In genomic region chr9:9612270-9612669, GRCh38 we compare ENCODE assay signal across 10 cellular contexts.
A peak's percentile ranks its signal among the peaks of the same experiment; 100 is the strongest.
DNase-seq lines count a peak whose midpoint lies in the region; ATAC-seq, FAIRE-seq and TF ChIP-seq lines count a peak whose summit lies in the region.
"Had no signal": no experiment of that assay in that cellular context is flagged by ENCODE, and none has a peak within 500 bp of the region (broad histone marks: within the 10 kb centered on the region; RNA-seq: fewer than 3 reads in every experiment).

No MANE protein-coding gene starts in this region.

- RAD21 ChIA-PET in GM12878 (lab: Charles Lee; ENCODE audit: unreplicated experiment): interaction anchor here (0.7 kb wide), 1 partner anchor 179 kb away, joined by 3 read pairs; no protein-coding TSS in a partner anchor

- TF ChIP-seq POLR2A in GM12878 (IDR thresholded peaks at IDR 0.05; ENCODE audit: low read depth, low read length): no peak

- TF ChIP-seq RAD21 in GM12878 (IDR thresholded peaks at IDR 0.05; ENCODE audit: insufficient read depth, low read depth, low read length): no peak

- POLR2A ChIA-PET in GM12878 (lab: Charles Lee): no interaction called here

- H3K79me2 ChIP-seq in GM12878 (ENCODE audit: control insufficient read depth, insufficient read depth, low read length): no peaks in the 10 kb centered on the region

- 0% methylated on average over 3 of the region's 3 CpGs for WGBS in GM12878 (ENCODE audit: insufficient coverage, insufficient replicate concordance, low lambda C conversion rate, missing lambda C conversion rate)

- peak overlapping the region; percentile 2; the same call in 1 of the 2 replicates for H3K4me2 ChIP-seq in GM12878 (ENCODE audit: control insufficient read depth, insufficient read depth)

- in situ Hi-C loops in GM12878 (cut with MboI): no loop called here

- ATAC-seq in GM18870 (IDR thresholded peaks at IDR 0.05; ENCODE audit: unreplicated experiment): peak; percentile 67
- peak; percentile 75 for ATAC-seq in HG02759 (IDR thresholded peaks at IDR 0.05; ENCODE audit: unreplicated experiment)
- peak; percentile 27; the same call in 1 of the 3 replicates for ATAC-seq in GM12878
- ATAC-seq: stimulated activated effector memory CD8-positive, alpha-beta T cell treated with anti-CD3 and anti-CD28 coated beads, Interleukin-12 subunit alpha, Interleukin-12 subunit beta, amount 100 ng/mL, for 72 hours had no signal

- no peak overlapping the region for H2AFZ ChIP-seq in GM12878 (ENCODE audit: control insufficient read depth, low read depth, low read length)

- SMC1A ChIA-PET in GM12878 (lab: Charles Lee; ENCODE audit: uncharacterized antibody, unreplicated experiment): no interaction called here

- BruUV-seq in GM12878 (replicated peaks; lab: Mats Ljungman, UMichigan): no TSS peak

- no peaks in the 10 kb centered on the region for H3K4me1 ChIP-seq in GM12878 (ENCODE audit: control insufficient read depth, insufficient read depth, low read length)

- DNase-seq in NCI-H1436 treated with DMSO at 0.1 percent for 48 hours (lab: John Stamatoyannopoulos, UW): peak; percentile 37
- peak; percentile 3 for DNase-seq in GM12878 (ENCODE audit: low read depth, low spot score)
- DNase-seq in H7: no peak
- no peak for DNase-seq in posterior cingulate gyrus
- no peak for DNase-seq in NCI-H446 (lab: John Stamatoyannopoulos, UW)
- DNase-seq in C1 segment of cervical spinal cord (lab: John Stamatoyannopoulos, UW): no peak

- H3K4me3 ChIP-seq in GM12878 (no peak overlapping the region), H7 (ENCODE audit: insufficient read depth, low read depth, low read length) (no peak overlapping the region)

- intact Hi-C loops in GM12878 (cut with micrococcal nuclease; ENCODE audit: unreplicated experiment) (no loop called here), posterior cingulate gyrus (cut with DNase I) (no loop called here)

- H3K27ac ChIP-seq in GM12878 (ENCODE audit: control insufficient read depth, insufficient read depth): no peak overlapping the region

- TF ChIP-seq EP300 in GM12878 (IDR thresholded peaks at IDR 0.05; ENCODE audit: borderline replicate concordance in 1 of 2, control insufficient read depth in 1 of 2, low read depth in 2 of 2, low read length in 2 of 2): no peak

- no peaks in the 10 kb centered on the region for H3K27me3 ChIP-seq in GM12878 (replicated peaks in 1 of 2; ENCODE audit: control insufficient read depth in 2 of 2, insufficient read depth in 2 of 2, low read length in 1 of 2)
- no peaks in the 10 kb centered on the region for H3K27me3 ChIP-seq in H7 (ENCODE audit: control insufficient read depth, insufficient read depth, low read length)

- FAIRE-seq in GM12878 (lab: Jason Lieb, UNC): no peak
- FAIRE-seq: astrocyte had no signal

- CTCF ChIA-PET in GM12878 (lab: Yijun Ruan, JAX): interaction anchor here (0.6 kb wide), 1 partner anchor 182 kb away, joined by 3 read pairs; no protein-coding TSS in a partner anchor

- no peaks in the 10 kb centered on the region for H4K20me1 ChIP-seq in GM12878 (ENCODE audit: control insufficient read depth, insufficient read depth)

- no peaks in the 10 kb centered on the region for H3K9me3 ChIP-seq in GM12878 (replicated peaks; ENCODE audit: control insufficient read depth, insufficient read depth, low read length)

- no peak for TF ChIP-seq CTCF in GM12878 (IDR thresholded peaks at IDR 0.05 in 2 of 3, conservative IDR thresholded peaks at IDR 0.05 in 1 of 3; ENCODE audit: control insufficient read depth in 2 of 3, extremely low read depth in 1 of 3, insufficient read depth in 1 of 3, low read depth in 3 of 3, low read length in 3 of 3)

- H3K36me3 ChIP-seq in GM12878 (ENCODE audit: control insufficient read depth in 2 of 2, insufficient read depth in 2 of 2, low read length in 1 of 2) (no peaks in the 10 kb centered on the region), H7 (replicated peaks; ENCODE audit: control insufficient read depth, insufficient read depth, low read length) (no peaks in the 10 kb centered on the region)

- H3K9ac ChIP-seq in GM12878 (ENCODE audit: control insufficient read depth, insufficient read depth, low read length): no peak overlapping the region

TF ChIP-seq in GM12878, 131 proteins besides CTCF, POLR2A, EP300 and RAD21:
- no peak for TF ChIP-seq BACH1 (IDR thresholded peaks at IDR 0.05; ENCODE audit: borderline replicate concordance)
- no peak for TF ChIP-seq BHLHE40 (IDR thresholded peaks at IDR 0.05; ENCODE audit: borderline replicate concordance in 1 of 2, low read depth in 2 of 2, low read length in 1 of 2)
- TF ChIP-seq IRF5 (IDR thresholded peaks at IDR 0.05; ENCODE audit: borderline replicate concordance): no peak
- TF ChIP-seq MXI1 (IDR thresholded peaks at IDR 0.05; ENCODE audit: low read depth, low read length): no peak
- TF ChIP-seq IKZF2 (IDR thresholded peaks at IDR 0.05): no peak
- TF ChIP-seq TCF12 (IDR thresholded peaks at IDR 0.05; ENCODE audit: low read depth, low read length): peak; percentile 79; the same call in 1 of the 2 replicates
- peak; percentile 67 for TF ChIP-seq SPI1 (IDR thresholded peaks at IDR 0.05; ENCODE audit: borderline replicate concordance, insufficient read depth, low read depth, low read length)
- no peak for TF ChIP-seq EZH2 (IDR thresholded peaks at IDR 0.05; ENCODE audit: borderline replicate concordance, control insufficient read depth, low read depth, low read length)
- no peak for TF ChIP-seq NFIC (IDR thresholded peaks at IDR 0.05; ENCODE audit: low read depth, low read length)
- no peak for TF ChIP-seq ATF7 (IDR thresholded peaks at IDR 0.05; ENCODE audit: low read depth)
- TF ChIP-seq CBFB (IDR thresholded peaks at IDR 0.05; ENCODE audit: low read depth): no peak
- TF ChIP-seq MYB (IDR thresholded peaks at IDR 0.05; ENCODE audit: borderline replicate concordance, low read depth, low read length): no peak
- TF ChIP-seq LARP7 (IDR thresholded peaks at IDR 0.05): no peak
- TF ChIP-seq RELA (IDR thresholded peaks at IDR 0.05; ENCODE audit: borderline replicate concordance, partially characterized antibody): no peak
- TF ChIP-seq BMI1 (IDR thresholded peaks at IDR 0.05; ENCODE audit: borderline replicate concordance): no peak
- TF ChIP-seq ZBTB4 (CRISPR knock-in tag; IDR thresholded peaks at IDR 0.05): no peak
- no peak for TF ChIP-seq USF2 (IDR thresholded peaks at IDR 0.05; ENCODE audit: borderline replicate concordance, low read depth, low read length)
- peak; percentile 92; the same call in 1 of the 2 replicates for TF ChIP-seq TCF3 (IDR thresholded peaks at IDR 0.05; ENCODE audit: borderline replicate concordance, insufficient read depth, low read depth, low read length)
- no peak for TF ChIP-seq IKZF1 (conservative IDR thresholded peaks at IDR 0.05)
- TF ChIP-seq CHD1 (IDR thresholded peaks at IDR 0.05; ENCODE audit: low read depth, low read length): no peak
- TF ChIP-seq NR2C1 (IDR thresholded peaks at IDR 0.05): no peak
- no peak for TF ChIP-seq WRNIP1 (IDR thresholded peaks at IDR 0.05; ENCODE audit: borderline replicate concordance, low read depth, low read length)
- TF ChIP-seq TARDBP (IDR thresholded peaks at IDR 0.05; ENCODE audit: borderline replicate concordance): no peak
- no peak for TF ChIP-seq NR2F1 (conservative IDR thresholded peaks at IDR 0.05)

Comparison
In these comparisons a context has a peak if more than half of its experiments do, and no peak if none do; other contexts are left out.
1. DNase-seq: peak in NCI-H1436 treated with DMSO at 0.1 percent for 48 hours (single experiment) and GM12878 (single experiment); none in H7 (single experiment), posterior cingulate gyrus (0 of 10), NCI-H446 (0 of 2) and C1 segment of cervical spinal cord (0 of 14).
2. Peak in every context shown above with its lines, with median percentiles within 50 percentile points of each other: ATAC-seq.